18 cellular contexts compared by ENCODE assay signal in the genomic region with DNA sequence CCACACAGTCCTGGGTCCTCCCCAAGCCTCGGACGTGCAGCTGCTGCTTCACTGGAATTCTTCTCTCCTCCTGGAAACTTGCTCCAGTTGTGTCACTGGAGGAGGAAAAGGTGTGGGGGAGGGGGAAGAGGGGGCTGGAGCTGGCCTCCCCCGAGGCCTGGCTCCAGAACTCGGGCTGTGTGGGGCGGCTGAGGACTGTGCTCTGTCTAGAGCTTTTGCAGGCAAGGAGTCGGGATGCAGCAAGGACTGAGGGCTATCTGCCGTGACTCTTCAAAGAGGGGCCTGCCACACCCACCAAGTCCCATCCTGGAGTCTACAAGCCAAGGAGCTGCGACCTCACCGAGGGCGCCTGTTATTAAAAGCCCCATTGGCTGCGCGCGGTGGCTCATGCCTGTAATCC. TPM values are rescaled to one million over a fixed set of nuclear protein-coding genes. Genes with fewer than 3 reads are reported as not detected.
DNase-seq lines count a peak whose midpoint lies in the region; TF ChIP-seq lines count a peak whose summit lies in the region.
"Had no signal": no experiment of that assay in that cellular context is flagged by ENCODE, and none has a peak within 500 bp of the region (broad histone marks: within the 10 kb centered on the region; RNA-seq: fewer than 3 reads in every experiment).

No MANE protein-coding gene starts in this region.

- no peak overlapping the region for H3K9ac ChIP-seq in endodermal cell (ENCODE audit: extremely low read depth, low read length, poor library complexity, severe bottlenecking)

- H3K4me3 Mint-ChIP-seq in endodermal cell = no peak overlapping the region
- H3K4me3 Mint-ChIP-seq: B cell; CD4-positive, CD25-positive, alpha-beta regulatory T cell; HFFc6 had no signal

- H3K27me3 Mint-ChIP-seq in endodermal cell (ENCODE audit: insufficient read depth) = peaks cover 9% of the 10 kb centered on the region
- H3K27me3 Mint-ChIP-seq: B cell; CD4-positive, CD25-positive, alpha-beta regulatory T cell had no signal

- DNase-seq in AG20443 (ENCODE audit: low spot score) (peak; percentile 2), Daoy (ENCODE audit: low read depth) (peak; percentile 0), endodermal cell (peak; percentile 35), mucosa of gallbladder (ENCODE audit: low spot score) (peak; percentile 9), GM20000 (ENCODE audit: low spot score) (no peak), 8988T (no peak), GM10266 (ENCODE audit: extremely low spot score) (no peak)
- DNase-seq: Calu3; CD4-positive, CD25-positive, alpha-beta regulatory T cell; DMS53; GOT3; HFFc6; NCI-H187 treated with DMSO at 0.1 percent for 48 hours; NCI-H446; NCI-H69; NK-92 treated with Interleukin-12 subunit alpha and Interleukin-12 subunit beta, amount 100 ng/mL, for 24 hours; SHP77 had no signal

- no peak overlapping the region for H3K27ac ChIP-seq in endodermal cell (ENCODE audit: low read depth, low read length)

- H3K4me3 ChIP-seq in endodermal cell (ENCODE audit: low read length) = no peak overlapping the region

- 79 to 87% methylated on average over 10 to 13 of the region's 13 CpGs for WGBS in endodermal cell (ENCODE audit: insufficient coverage in 1 of 2, insufficient read length in 1 of 2), 2 experiments

- H3K36me3 Mint-ChIP-seq in endodermal cell (ENCODE audit: low read depth) = no peaks in the 10 kb centered on the region

- H3K9me3 ChIP-seq in endodermal cell (ENCODE audit: control insufficient read depth, low read length) = peaks cover 10% of the 10 kb centered on the region

- no peak overlapping the region for H3K27ac Mint-ChIP-seq in endodermal cell
- H3K27ac Mint-ChIP-seq: B cell; CD4-positive, CD25-positive, alpha-beta regulatory T cell; HFFc6 had no signal

- TF ChIP-seq CTCF in endodermal cell (conservative IDR thresholded peaks at IDR 0.05) = no peak
- TF ChIP-seq CTCF in GM20000 (IDR thresholded peaks at IDR 0.05; ENCODE audit: extremely low read depth, missing control alignments) = no peak
- no peak for TF ChIP-seq CTCF in GM10266 (IDR thresholded peaks at IDR 0.05; ENCODE audit: control insufficient read depth, insufficient read depth, low read depth, missing control alignments)

- no peaks in the 10 kb centered on the region for H3K27me3 ChIP-seq in endodermal cell (ENCODE audit: control insufficient read depth, insufficient read depth, low read length, poor library complexity, severe bottlenecking)

- H3K9me3 Mint-ChIP-seq in endodermal cell = peaks cover 3% of the 10 kb centered on the region

- H3K4me1 Mint-ChIP-seq in endodermal cell = no peaks in the 10 kb centered on the region
- H3K4me1 Mint-ChIP-seq: B cell had no signal

- H3K4me1 ChIP-seq in endodermal cell (ENCODE audit: control insufficient read depth, insufficient read depth, low read length) = no peaks in the 10 kb centered on the region

- no peaks in the 10 kb centered on the region for H3K36me3 ChIP-seq in endodermal cell (ENCODE audit: control insufficient read depth, insufficient read depth, low read length)

RNA-seq across cellular contexts. Expression of a gene that starts 44.1 kb away (rescaled TPM):
- 9.7 and 20.1 TPM in 2 replicates for total RNA-seq in Daoy (2014; rRNA removed; shearing (Covaris generic))
- total RNA-seq in endodermal cell (10 to 100 TPM; 37.8 to 69.7 TPM), mucosa of gallbladder (65.7 TPM)
- 55.9 TPM for polyA plus RNA-seq in endodermal cell (2013, experiment 1 of 2)
- polyA plus RNA-seq in endodermal cell (2013, experiment 2 of 2) = 56.9 TPM

Comparison
In these comparisons a context has a peak if more than half of its experiments do, and no peak if none do; other contexts are left out.
1. DNase-seq: peak in AG20443 (single experiment), Daoy (single experiment), endodermal cell (single experiment) and mucosa of gallbladder (single experiment); none in GM20000 (single experiment), 8988T (single experiment) and GM10266 (single experiment).